ENCODE assay signal across 1 cellular context in the genomic region with DNA sequence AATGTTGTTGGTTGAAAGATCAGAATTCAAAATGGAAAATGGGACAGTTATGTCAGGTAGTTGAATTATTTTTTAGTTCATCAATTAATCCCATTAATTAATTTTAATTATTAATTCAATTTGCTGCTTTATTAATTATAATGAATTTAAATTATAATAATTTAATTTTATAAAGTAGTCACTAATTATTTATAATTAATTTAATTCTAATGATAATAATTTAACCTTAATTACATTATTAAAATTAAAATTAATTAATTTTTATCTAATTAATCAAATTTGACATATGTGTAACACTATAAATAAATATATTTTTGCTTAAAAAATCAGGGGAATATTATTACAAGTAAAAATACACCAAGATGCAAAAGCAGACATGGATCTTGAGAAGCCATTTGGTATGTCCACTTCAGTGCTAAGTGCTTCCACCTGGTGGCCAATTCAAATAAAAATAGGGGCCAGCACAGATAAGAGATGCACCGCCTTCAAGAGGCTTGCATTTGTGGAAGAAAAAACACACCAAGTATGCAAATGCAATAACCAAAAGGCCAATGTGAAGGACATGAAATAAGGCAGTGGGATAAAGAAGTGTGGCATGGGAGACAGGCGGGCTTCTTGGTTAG.
TF ChIP-seq lines count a peak whose summit lies in the region.

No MANE protein-coding gene starts in this region.

TF ChIP-seq in GM23338, 12 proteins besides CTCF, POLR2A, EP300 and RAD21 (continued from another document):
- no peak for TF ChIP-seq ZNF462 (CRISPR knock-in tag; IDR thresholded peaks at IDR 0.05)
TF ChIP-seq in GM23338: peak in this region for 0.
